In the genomic region with DNA sequence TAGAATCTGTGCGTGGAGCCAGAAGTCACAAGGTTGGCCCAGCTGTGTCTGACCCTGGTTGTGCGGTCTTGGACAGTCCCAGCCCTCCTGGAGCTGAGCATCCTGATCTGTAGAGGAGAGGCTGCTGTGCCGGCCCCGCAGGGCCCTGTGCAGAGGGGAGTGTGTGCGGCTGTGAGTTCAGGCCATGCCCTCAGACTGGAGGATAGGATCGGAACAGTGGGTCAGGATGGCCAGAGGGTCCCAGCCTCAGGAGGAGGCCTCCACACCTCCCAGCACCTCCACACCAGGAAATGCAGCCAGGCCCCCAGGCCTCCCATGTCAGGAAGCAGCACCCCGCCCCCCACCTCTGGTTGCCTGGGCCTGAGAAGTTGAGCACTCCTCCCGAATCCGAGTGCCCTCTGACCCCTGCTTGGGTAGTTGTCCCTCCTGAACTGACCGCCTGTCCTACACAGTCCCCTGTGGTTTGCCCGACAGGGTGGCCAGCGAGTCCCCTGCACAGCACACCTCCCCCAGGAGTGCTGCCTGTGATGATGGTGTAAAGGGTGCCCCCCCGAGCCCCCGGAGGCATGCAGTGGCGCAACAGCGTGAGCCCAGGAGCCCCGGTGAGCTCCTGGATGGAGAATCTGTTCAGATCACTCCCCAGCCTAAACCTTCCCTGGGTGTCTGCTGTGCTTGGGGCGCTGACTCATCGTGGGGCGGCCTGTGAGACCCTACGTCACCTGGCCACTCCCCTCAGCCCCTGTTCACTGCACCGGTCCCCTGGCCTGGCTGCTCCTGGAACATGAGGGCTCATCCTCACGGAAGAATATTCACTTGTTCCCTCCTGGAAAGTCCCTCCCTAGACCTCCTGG, we compare ENCODE assay signal across 8 cellular contexts.
DNase-seq lines count a peak whose midpoint lies in the region; ATAC-seq and TF ChIP-seq lines count a peak whose summit lies in the region.

No MANE protein-coding gene starts in this region.

- no peak overlapping the region for H3K4ac ChIP-seq in neuronal stem cell (ENCODE audit: low read length)

- peaks cover 62% of the 10 kb centered on the region for H3K79me2 ChIP-seq in GM23338 (replicated peaks; ENCODE audit: insufficient read depth)

- H2AFZ ChIP-seq in GM23338 (no peak overlapping the region), neuronal stem cell (ENCODE audit: low read length) (no peak overlapping the region)

- DNase-seq in GM23338 (ENCODE audit: low spot score) (no peak), T-cell (peak in 15 of 34 experiments; percentile 26 to 78 (median 47)), neuronal stem cell (ENCODE audit: low spot score) (no peak), SIG-M5 (lab: John Stamatoyannopoulos, UW) (no peak), DMS53 treated with DMSO at 0.1 percent for 48 hours (lab: John Stamatoyannopoulos, UW; ENCODE audit: unreplicated experiment) (no peak), NCI-H510A treated with DMSO at 0.1 percent for 48 hours (lab: John Stamatoyannopoulos, UW) (no peak)
- peak in 2 of 3 experiments; percentile 26 to 34 for DNase-seq in effector memory CD8-positive, alpha-beta T cell

- H3K79me1 ChIP-seq in neuronal stem cell (ENCODE audit: low read depth, low read length) = peaks cover 31% of the 10 kb centered on the region

- H2BK15ac ChIP-seq in neuronal stem cell (ENCODE audit: low read length) = peak overlapping the region; percentile 50

- peaks cover 26% of the 10 kb centered on the region for H3K27me3 Mint-ChIP-seq in GM23338 (ENCODE audit: insufficient read depth, low read depth, poor library complexity)
- H3K27me3 Mint-ChIP-seq in T-cell = no peaks in the 10 kb centered on the region
- no peaks in the 10 kb centered on the region for H3K27me3 Mint-ChIP-seq in effector memory CD8-positive, alpha-beta T cell

- H2AK5ac ChIP-seq in neuronal stem cell (ENCODE audit: low read depth, low read length) = peak overlapping the region; percentile 88

- peak overlapping the region; percentile 55; the same call in 1 of the 2 replicates for H3K4me2 ChIP-seq in GM23338
- H3K4me2 ChIP-seq in neuronal stem cell (ENCODE audit: insufficient read depth, low read length, poor library complexity, severe bottlenecking) = no peak overlapping the region

- no peaks in the 10 kb centered on the region for H3K9me2 ChIP-seq in GM23338 (ENCODE audit: insufficient read depth)

- no CpG with 5 or more reads among the region's 23 CpGs for WGBS in neuronal stem cell (ENCODE audit: extremely low coverage in 2 of 2, insufficient read length in 2 of 2, insufficient replicate concordance in 1 of 2), 2 donors

- H3K36me3 Mint-ChIP-seq in GM23338 (ENCODE audit: low read depth) (no peaks in the 10 kb centered on the region), T-cell (no peaks in the 10 kb centered on the region)
- H3K36me3 Mint-ChIP-seq in effector memory CD8-positive, alpha-beta T cell (ENCODE audit: insufficient read depth) = peaks cover 8% of the 10 kb centered on the region

- peak overlapping the region; percentile 62 for H2BK5ac ChIP-seq in neuronal stem cell (ENCODE audit: low read length)

- H3K4me1 ChIP-seq in GM23338 (ENCODE audit: insufficient read depth) (peaks cover 35% of the 10 kb centered on the region), neuronal stem cell (ENCODE audit: control insufficient read depth in 2 of 2, insufficient read depth in 1 of 2, low read depth in 1 of 2, low read length in 2 of 2) (peaks cover 40 to 47% of the 10 kb centered on the region in 2 donors)

- peak overlapping the region; percentile 74 for H3K9ac ChIP-seq in neuronal stem cell (ENCODE audit: low read depth, low read length, poor library complexity)

- ATAC-seq in GM23338 (peak; percentile 11), T-cell (replicated peaks in 1 of 4) (peak; percentile 32 to 81 (median 35)), HG03108 (IDR thresholded peaks at IDR 0.05; ENCODE audit: unreplicated experiment) (no peak)
- peak; percentile 79 for ATAC-seq in effector memory CD8-positive, alpha-beta T cell (replicated peaks)

- CTCF ChIA-PET in T-cell (lab: Charles Lee) = interaction anchor here in 1 of 2 donors (0.8 kb wide), 1 partner anchor 26 kb away, joined by 4 read pairs; no protein-coding TSS in a partner anchor

- 0 out of 2 replicates have a peak, but pooled peaks cover 2% of the 10 kb centered on the region for H3F3A ChIP-seq in GM23338 (replicated peaks; ENCODE audit: low read depth)

- peak overlapping the region; percentile 4 for H2BK12ac ChIP-seq in neuronal stem cell (ENCODE audit: low read length)

- H3K27ac Mint-ChIP-seq in GM23338 = peak overlapping the region; percentile 93
- H3K27ac Mint-ChIP-seq in T-cell = peak overlapping the region; percentile 84 to 91
- H3K27ac Mint-ChIP-seq in effector memory CD8-positive, alpha-beta T cell = peak overlapping the region; percentile 83 to 86

- H4K91ac ChIP-seq in neuronal stem cell (ENCODE audit: low read depth, low read length, poor library complexity) = peak overlapping the region; percentile 38

- H3K36me3 ChIP-seq in GM23338 (ENCODE audit: insufficient read depth) (no peaks in the 10 kb centered on the region), neuronal stem cell (replicated peaks in 1 of 2; ENCODE audit: control insufficient read depth in 2 of 2, insufficient read depth in 2 of 2, low read length in 2 of 2) (peaks cover 1 to 5% of the 10 kb centered on the region in 2 donors)

- H4K8ac ChIP-seq in neuronal stem cell (ENCODE audit: low read depth, low read length) = no peak overlapping the region

- H3K9me3 Mint-ChIP-seq in GM23338 = no peaks in the 10 kb centered on the region
- no peaks in the 10 kb centered on the region for H3K9me3 Mint-ChIP-seq in T-cell
- no peaks in the 10 kb centered on the region for H3K9me3 Mint-ChIP-seq in effector memory CD8-positive, alpha-beta T cell

- H3K18ac ChIP-seq in neuronal stem cell (ENCODE audit: low read length) = peak overlapping the region; percentile 93

- POLR2A ChIA-PET in T-cell (lab: Charles Lee) = no interaction called here

- H3K27ac ChIP-seq in GM23338 (ENCODE audit: low read depth) = no peak overlapping the region
- H3K27ac ChIP-seq in neuronal stem cell (replicated peaks; ENCODE audit: low read length) = peak overlapping the region; percentile 59

- no peaks in the 10 kb centered on the region; the same call in none of the 2 replicates for H4K20me1 ChIP-seq in GM23338 (replicated peaks; ENCODE audit: insufficient read depth)

- H3K4me3 ChIP-seq in GM23338 = no peak overlapping the region
- no peak overlapping the region for H3K4me3 ChIP-seq in neuronal stem cell (ENCODE audit: low read length in 2 of 2)

- H3K4me1 Mint-ChIP-seq in GM23338 (peaks cover 78% of the 10 kb centered on the region), T-cell (peaks cover 75 to 85% (median 81%) of the 10 kb centered on the region in 3 donors)
- H3K4me1 Mint-ChIP-seq in effector memory CD8-positive, alpha-beta T cell (ENCODE audit: low read depth in 2 of 2) = peaks cover 46 to 58% of the 10 kb centered on the region in 2 donors

- H3K4me3 Mint-ChIP-seq in GM23338 = peak overlapping the region; percentile 19; the same call in 1 of the 3 replicates
- peak overlapping the region in 2 of 3 donors; percentile 20 to 47 for H3K4me3 Mint-ChIP-seq in T-cell
- peak overlapping the region; percentile 35 to 49 for H3K4me3 Mint-ChIP-seq in effector memory CD8-positive, alpha-beta T cell

- H3K27me3 ChIP-seq in GM23338 (ENCODE audit: insufficient read depth) = no peaks in the 10 kb centered on the region
- no peaks in the 10 kb centered on the region for H3K27me3 ChIP-seq in neuronal stem cell (ENCODE audit: control insufficient read depth in 3 of 3, insufficient read depth in 3 of 3, low read depth in 1 of 3, low read length in 3 of 3)

- no peak for TF ChIP-seq CTCF in GM23338 (conservative IDR thresholded peaks at IDR 0.05; ENCODE audit: low read depth in 2 of 2)

- H3K9me3 ChIP-seq in neuronal stem cell (replicated peaks in 1 of 2; ENCODE audit: control insufficient read depth in 2 of 2, insufficient read depth in 1 of 2, low read depth in 1 of 2, low read length in 2 of 2) = no peaks in the 10 kb centered on the region

- H3K23ac ChIP-seq in neuronal stem cell (ENCODE audit: low read depth, low read length, poor library complexity) = peak overlapping the region; percentile 44

- H2BK120ac ChIP-seq in neuronal stem cell (ENCODE audit: low read depth, low read length) = peak overlapping the region; percentile 1

- H3K14ac ChIP-seq in neuronal stem cell (ENCODE audit: low read length) = peak overlapping the region; percentile 49

TF ChIP-seq in GM23338, 12 proteins besides CTCF, POLR2A, EP300 and RAD21:
- TF ChIP-seq, protein P1, sequence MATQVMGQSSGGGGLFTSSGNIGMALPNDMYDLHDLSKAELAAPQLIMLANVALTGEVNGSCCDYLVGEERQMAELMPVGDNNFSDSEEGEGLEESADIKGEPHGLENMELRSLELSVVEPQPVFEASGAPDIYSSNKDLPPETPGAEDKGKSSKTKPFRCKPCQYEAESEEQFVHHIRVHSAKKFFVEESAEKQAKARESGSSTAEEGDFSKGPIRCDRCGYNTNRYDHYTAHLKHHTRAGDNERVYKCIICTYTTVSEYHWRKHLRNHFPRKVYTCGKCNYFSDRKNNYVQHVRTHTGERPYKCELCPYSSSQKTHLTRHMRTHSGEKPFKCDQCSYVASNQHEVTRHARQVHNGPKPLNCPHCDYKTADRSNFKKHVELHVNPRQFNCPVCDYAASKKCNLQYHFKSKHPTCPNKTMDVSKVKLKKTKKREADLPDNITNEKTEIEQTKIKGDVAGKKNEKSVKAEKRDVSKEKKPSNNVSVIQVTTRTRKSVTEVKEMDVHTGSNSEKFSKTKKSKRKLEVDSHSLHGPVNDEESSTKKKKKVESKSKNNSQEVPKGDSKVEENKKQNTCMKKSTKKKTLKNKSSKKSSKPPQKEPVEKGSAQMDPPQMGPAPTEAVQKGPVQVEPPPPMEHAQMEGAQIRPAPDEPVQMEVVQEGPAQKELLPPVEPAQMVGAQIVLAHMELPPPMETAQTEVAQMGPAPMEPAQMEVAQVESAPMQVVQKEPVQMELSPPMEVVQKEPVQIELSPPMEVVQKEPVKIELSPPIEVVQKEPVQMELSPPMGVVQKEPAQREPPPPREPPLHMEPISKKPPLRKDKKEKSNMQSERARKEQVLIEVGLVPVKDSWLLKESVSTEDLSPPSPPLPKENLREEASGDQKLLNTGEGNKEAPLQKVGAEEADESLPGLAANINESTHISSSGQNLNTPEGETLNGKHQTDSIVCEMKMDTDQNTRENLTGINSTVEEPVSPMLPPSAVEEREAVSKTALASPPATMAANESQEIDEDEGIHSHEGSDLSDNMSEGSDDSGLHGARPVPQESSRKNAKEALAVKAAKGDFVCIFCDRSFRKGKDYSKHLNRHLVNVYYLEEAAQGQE (IDR thresholded peaks at IDR 0.05; ENCODE audit: unreplicated experiment) = no peak
- 0 out of 2 replicates have a peak, but pooled peaks have one; percentile 6 for TF ChIP-seq CREB1 (CRISPR knock-in tag; IDR thresholded peaks at IDR 0.05; ENCODE audit: low read depth)

Comparison
In these comparisons a context has a peak if more than half of its experiments do, and no peak if none do; other contexts are left out.
1. DNase-seq: peak in effector memory CD8-positive, alpha-beta T cell (2 of 3); none in GM23338 (single experiment), neuronal stem cell (single experiment), SIG-M5 (single experiment), DMS53 treated with DMSO at 0.1 percent for 48 hours (single experiment) and NCI-H510A treated with DMSO at 0.1 percent for 48 hours (single experiment).
2. Peak in every context shown above with its lines, with median percentiles within 50 percentile points of each other: H3K27ac Mint-ChIP-seq and H3K4me3 Mint-ChIP-seq.